In genomic region chr19:1601613-1602064, GRCh38 we compare ENCODE assay signal across 12 cellular contexts. TPM values are rescaled to one million over a fixed set of nuclear protein-coding genes. Genes with fewer than 3 reads are reported as not detected.
A peak's percentile ranks its signal among the peaks of the same experiment; 100 is the strongest.
DNase-seq lines count a peak whose midpoint lies in the region; ATAC-seq and TF ChIP-seq lines count a peak whose summit lies in the region.
"Had no signal": no experiment of that assay in that cellular context is flagged by ENCODE, and none has a peak within 500 bp of the region (broad histone marks: within the 10 kb centered on the region; RNA-seq: fewer than 3 reads in every experiment).

No MANE protein-coding gene starts in this region.

- no peak overlapping the region for H3K27ac Mint-ChIP-seq in activated naive CD8-positive, alpha-beta T cell
- H3K27ac Mint-ChIP-seq in activated naive CD8-positive, alpha-beta T cell treated with anti-CD3 and anti-CD28 coated beads for 36 hours: no peak overlapping the region
- peak overlapping the region; percentile 60 for H3K27ac Mint-ChIP-seq in neural progenitor cell
- H3K27ac Mint-ChIP-seq: activated T-helper 1 cell treated with anti-CD3 and anti-CD28 coated beads, Interleukin-12 subunit alpha, Interleukin-12 subunit beta, Interleukin-2, Interleukin-4 antibody, amounts not matched to agents 30 ng/mL and 10 ng/mL and 1 ng/mL, durations not matched to agents 14 hours and 24 hours and 36 hours had no signal

- H3K9ac ChIP-seq in KMS-11 (no peak overlapping the region), neural progenitor cell (no peak overlapping the region)

- H3K27me3 ChIP-seq in KMS-11 (ENCODE audit: insufficient read depth, low read depth) (no peaks in the 10 kb centered on the region), brain microvascular endothelial cell (replicated peaks) (no peaks in the 10 kb centered on the region), neural progenitor cell (no peaks in the 10 kb centered on the region)
- H3K27me3 ChIP-seq: upper lobe of left lung had no signal

- DNase-seq in activated naive CD8-positive, alpha-beta T cell treated with anti-CD3 and anti-CD28 coated beads for 36 hours: no peak
- DNase-seq in brain microvascular endothelial cell: no peak
- DNase-seq in neural progenitor cell (ENCODE audit: low spot score): no peak
- no peak for DNase-seq in NCI-H1417 (lab: John Stamatoyannopoulos, UW)
- DNase-seq in NCI-H2081 treated with DMSO at 0.1 percent for 48 hours (lab: John Stamatoyannopoulos, UW): no peak
- DNase-seq: activated CD4-positive, CD25-positive, alpha-beta regulatory T cell treated with anti-CD3 and anti-CD28 coated beads, Interleukin-2, amount 50 U/mL, for 72 hours; stimulated activated CD4-positive, alpha-beta T cell treated with anti-CD3 and anti-CD28 coated beads, Interleukin-2, amount 100 ng/mL, for 24 hours; upper lobe of left lung had no signal

- peaks cover 12% of the 10 kb centered on the region for H3F3A ChIP-seq in neural progenitor cell (ENCODE audit: low read depth)

- H3K27ac ChIP-seq in KMS-11: no peak overlapping the region
- H3K27ac ChIP-seq in brain microvascular endothelial cell: no peak overlapping the region
- no peak overlapping the region for H3K27ac ChIP-seq in neural progenitor cell
- H3K27ac ChIP-seq: upper lobe of left lung had no signal

- no peaks in the 10 kb centered on the region; the same call in 1 of the 2 replicates for H3K36me3 ChIP-seq in KMS-11 (ENCODE audit: insufficient read depth)
- H3K36me3 ChIP-seq in brain microvascular endothelial cell (replicated peaks): peaks cover 21% of the 10 kb centered on the region
- H3K36me3 ChIP-seq in neural progenitor cell: no peaks in the 10 kb centered on the region

- in situ Hi-C loops in brain microvascular endothelial cell (cut with HindIII; ENCODE audit: low pct_ligation_motif_present, low sequenced_read_pairs): no loop called here

- no peak for ATAC-seq in HG03045 (IDR thresholded peaks at IDR 0.05; ENCODE audit: unreplicated experiment)

- H3K4me3 Mint-ChIP-seq in activated naive CD8-positive, alpha-beta T cell: peak overlapping the region; percentile 44
- no peak overlapping the region for H3K4me3 Mint-ChIP-seq in activated naive CD8-positive, alpha-beta T cell treated with anti-CD3 and anti-CD28 coated beads for 36 hours
- H3K4me3 Mint-ChIP-seq in neural progenitor cell: no peak overlapping the region
- H3K4me3 Mint-ChIP-seq: activated T-helper 1 cell treated with anti-CD3 and anti-CD28 coated beads, Interleukin-12 subunit alpha, Interleukin-12 subunit beta, Interleukin-2, Interleukin-4 antibody, amounts not matched to agents 30 ng/mL and 10 ng/mL and 1 ng/mL, durations not matched to agents 14 hours and 24 hours and 36 hours had no signal

- H3K4me1 ChIP-seq in KMS-11 (ENCODE audit: low read depth, poor library complexity, severe bottlenecking) (peaks cover 14% of the 10 kb centered on the region), neural progenitor cell (peaks cover 5% of the 10 kb centered on the region)

- no peaks in the 10 kb centered on the region for H3K36me3 Mint-ChIP-seq in activated naive CD8-positive, alpha-beta T cell
- peaks cover 32% of the 10 kb centered on the region for H3K36me3 Mint-ChIP-seq in activated naive CD8-positive, alpha-beta T cell treated with anti-CD3 and anti-CD28 coated beads for 36 hours
- H3K36me3 Mint-ChIP-seq in neural progenitor cell: peaks cover 9% of the 10 kb centered on the region

- no peaks in the 10 kb centered on the region for H4K20me1 ChIP-seq in KMS-11 (ENCODE audit: insufficient read depth)
- H4K20me1 ChIP-seq in neural progenitor cell (ENCODE audit: low read depth): peaks cover 64% of the 10 kb centered on the region

- H3K4me3 ChIP-seq in KMS-11 (IDR thresholded peaks at IDR 0.05; ENCODE audit: insufficient read depth, low read depth, low read length) (no peak overlapping the region), brain microvascular endothelial cell (ENCODE audit: low read depth, low read length) (no peak overlapping the region), neural progenitor cell (no peak overlapping the region)
- H3K4me3 ChIP-seq: upper lobe of left lung had no signal

- H3K79me2 ChIP-seq in KMS-11 (ENCODE audit: insufficient read depth, low read depth) (peaks cover 42% of the 10 kb centered on the region), neural progenitor cell (ENCODE audit: low read depth) (peaks cover 65% of the 10 kb centered on the region)

- TF ChIP-seq CTCF in KMS-11 (conservative IDR thresholded peaks at IDR 0.05; ENCODE audit: low read depth, low read length): peak; percentile 49
- TF ChIP-seq CTCF in brain microvascular endothelial cell (IDR thresholded peaks at IDR 0.05; ENCODE audit: low read depth, low read length, missing control alignments): peak; percentile 38
- TF ChIP-seq CTCF in neural progenitor cell (IDR thresholded peaks at IDR 0.05): peak; percentile 14

- H3K27me3 Mint-ChIP-seq in activated naive CD8-positive, alpha-beta T cell: no peaks in the 10 kb centered on the region
- H3K27me3 Mint-ChIP-seq in activated naive CD8-positive, alpha-beta T cell treated with anti-CD3 and anti-CD28 coated beads for 36 hours: no peaks in the 10 kb centered on the region
- H3K27me3 Mint-ChIP-seq in neural progenitor cell (ENCODE audit: insufficient read depth, low read depth): peaks cover 15% of the 10 kb centered on the region

- H2AFZ ChIP-seq in KMS-11 (ENCODE audit: low read depth) (no peak overlapping the region), neural progenitor cell (replicated peaks) (no peak overlapping the region)

- no peaks in the 10 kb centered on the region for H3K9me3 ChIP-seq in neural progenitor cell (ENCODE audit: low read depth)
- H3K9me3 ChIP-seq: upper lobe of left lung had no signal

- H3K4me2 ChIP-seq in KMS-11: no peak overlapping the region
- H3K4me2 ChIP-seq in neural progenitor cell: no peak overlapping the region

- H3K4me1 Mint-ChIP-seq in activated naive CD8-positive, alpha-beta T cell (ENCODE audit: low read depth): peaks cover 24% of the 10 kb centered on the region
- H3K4me1 Mint-ChIP-seq in activated naive CD8-positive, alpha-beta T cell treated with anti-CD3 and anti-CD28 coated beads for 36 hours: peaks cover 24% of the 10 kb centered on the region
- H3K4me1 Mint-ChIP-seq in neural progenitor cell: peaks cover 19% of the 10 kb centered on the region

- no peaks in the 10 kb centered on the region for H3K9me3 Mint-ChIP-seq in activated naive CD8-positive, alpha-beta T cell (ENCODE audit: low read depth)
- H3K9me3 Mint-ChIP-seq in activated naive CD8-positive, alpha-beta T cell treated with anti-CD3 and anti-CD28 coated beads for 36 hours: no peaks in the 10 kb centered on the region
- H3K9me3 Mint-ChIP-seq in neural progenitor cell: no peaks in the 10 kb centered on the region
- H3K9me3 Mint-ChIP-seq: activated T-helper 1 cell treated with anti-CD3 and anti-CD28 coated beads, Interleukin-12 subunit alpha, Interleukin-12 subunit beta, Interleukin-2, Interleukin-4 antibody, amounts not matched to agents 30 ng/mL and 10 ng/mL and 1 ng/mL, durations not matched to agents 14 hours and 24 hours and 36 hours had no signal

RNA-seq across cellular contexts. Expression of gene UQCR11, which starts 3.6 kb away (rescaled TPM):
- total RNA-seq in activated naive CD8-positive, alpha-beta T cell treated with anti-CD3 and anti-CD28 coated beads for 36 hours: 100 to 1,000 TPM; 229 to 244 TPM
- 37.4 and 51.4 TPM in 2 replicates for total RNA-seq in neural progenitor cell (ENCODE audit: low replicate concordance)

RNA-seq across cellular contexts. Expression of gene MBD3, which starts 9.0 kb away (rescaled TPM):
- total RNA-seq in activated naive CD8-positive, alpha-beta T cell treated with anti-CD3 and anti-CD28 coated beads for 36 hours: 100 to 1,000 TPM; 111 to 117 TPM
- 34.2 and 117 TPM in 2 replicates for total RNA-seq in neural progenitor cell (ENCODE audit: low replicate concordance)

RNA-seq across cellular contexts. Expression of gene MEX3D, which starts 33.5 kb away (rescaled TPM):
- 1 to 10 TPM; 6.1 to 6.5 TPM for total RNA-seq in activated naive CD8-positive, alpha-beta T cell treated with anti-CD3 and anti-CD28 coated beads for 36 hours
- 15.9 and 87.3 TPM in 2 replicates for total RNA-seq in neural progenitor cell (ENCODE audit: low replicate concordance)

RNA-seq across cellular contexts. Expression of gene TCF3, which starts 50.8 kb away (rescaled TPM):
- total RNA-seq in activated naive CD8-positive, alpha-beta T cell treated with anti-CD3 and anti-CD28 coated beads for 36 hours: 100 to 1,000 TPM; 106 TPM
- 131 and 332 TPM in 2 replicates for total RNA-seq in neural progenitor cell (ENCODE audit: low replicate concordance)
